8 cellular contexts compared by ENCODE assay signal in genomic region chr3:187740446-187741399, GRCh38. TPM values are rescaled to one million over a fixed set of nuclear protein-coding genes. Genes with fewer than 3 reads are reported as not detected.
DNase-seq lines count a peak whose midpoint lies in the region; ATAC-seq and TF ChIP-seq lines count a peak whose summit lies in the region.

No MANE protein-coding gene starts in this region.

- no peak overlapping the region for H3K4me3 ChIP-seq in GM12864 (ENCODE audit: low read depth, low read length)

- DNase-seq in GM12864 (ENCODE audit: low read depth) (no peak), NCI-H2107 treated with DMSO at 0.1 percent for 48 hours (lab: John Stamatoyannopoulos, UW; ENCODE audit: unreplicated experiment) (peak; percentile 72), cortex of kidney (lab: John Stamatoyannopoulos, UW) (peak; percentile 66), left lobe of liver (ENCODE audit: low spot score) (peak; percentile 79)
- DNase-seq in activated CD4-positive, alpha-beta T cell treated with anti-CD3 and anti-CD28 coated beads, Interleukin-2, amount 10 ng/mL, durations not matched to agents 24 days and 14 days: peak; percentile 92
- DNase-seq in stimulated activated CD4-positive, alpha-beta T cell treated with anti-CD3 and anti-CD28 coated beads, Interleukin-15, amount 100 ng/mL, for 48 hours (ENCODE audit: low read depth in 2 of 2): peak; percentile 52 to 61

- peaks cover 27% of the 10 kb centered on the region for H3K36me3 Mint-ChIP-seq in activated CD4-positive, alpha-beta T cell treated with anti-CD3 and anti-CD28 coated beads, Interleukin-2, amount 10 ng/mL, durations not matched to agents 24 days and 14 days (ENCODE audit: low read depth)

- H3K27me3 Mint-ChIP-seq in activated CD4-positive, alpha-beta T cell treated with anti-CD3 and anti-CD28 coated beads, Interleukin-2, amount 10 ng/mL, durations not matched to agents 24 days and 14 days: no peaks in the 10 kb centered on the region

- peak overlapping the region; percentile 98 for H3K4me3 Mint-ChIP-seq in activated CD4-positive, alpha-beta T cell treated with anti-CD3 and anti-CD28 coated beads, Interleukin-2, amount 10 ng/mL, durations not matched to agents 24 days and 14 days

- ATAC-seq in left lobe of liver (peak; percentile 16), GM19452 (IDR thresholded peaks at IDR 0.05; ENCODE audit: unreplicated experiment) (no peak), HG02678 (IDR thresholded peaks at IDR 0.05; ENCODE audit: unreplicated experiment) (no peak)

- peaks cover 51% of the 10 kb centered on the region for H3K4me1 Mint-ChIP-seq in activated CD4-positive, alpha-beta T cell treated with anti-CD3 and anti-CD28 coated beads, Interleukin-2, amount 10 ng/mL, durations not matched to agents 24 days and 14 days

- no peaks in the 10 kb centered on the region for H3K9me3 Mint-ChIP-seq in activated CD4-positive, alpha-beta T cell treated with anti-CD3 and anti-CD28 coated beads, Interleukin-2, amount 10 ng/mL, durations not matched to agents 24 days and 14 days

- intact Hi-C loops in activated CD4-positive, alpha-beta T cell treated with anti-CD3 and anti-CD28 coated beads, Interleukin-2, amount 10 ng/mL, durations not matched to agents 24 days and 14 days (cut with micrococcal nuclease): loop anchor here (1.0 to 10.0 kb wide), 6 partner anchors 514 to 1584 kb away; no protein-coding TSS in a partner anchor

- peak; percentile 86 for TF ChIP-seq CTCF in GM12864 (IDR thresholded peaks at IDR 0.05; ENCODE audit: low read depth, low read length, missing control alignments)

- H3K27ac Mint-ChIP-seq in activated CD4-positive, alpha-beta T cell treated with anti-CD3 and anti-CD28 coated beads, Interleukin-2, amount 10 ng/mL, durations not matched to agents 24 days and 14 days: peak overlapping the region; percentile 99

RNA-seq across cellular contexts. Expression of gene BCL6, which starts 4.5 kb away (rescaled TPM):
- total RNA-seq in activated CD4-positive, alpha-beta T cell treated with anti-CD3 and anti-CD28 coated beads, Interleukin-2, amount 10 ng/mL, durations not matched to agents 24 days and 14 days: 41.7 and 51.7 TPM in 2 replicates
- total RNA-seq in left lobe of liver: 30.8 TPM

RNA-seq across cellular contexts. Expression of gene RTP2, which starts 38.4 kb away (rescaled TPM):
- total RNA-seq in activated CD4-positive, alpha-beta T cell treated with anti-CD3 and anti-CD28 coated beads, Interleukin-2, amount 10 ng/mL, durations not matched to agents 24 days and 14 days: not detected in 2 replicates
- total RNA-seq in left lobe of liver: not detected
